ENCODE assay signal across 1 cellular context in the genomic region with DNA sequence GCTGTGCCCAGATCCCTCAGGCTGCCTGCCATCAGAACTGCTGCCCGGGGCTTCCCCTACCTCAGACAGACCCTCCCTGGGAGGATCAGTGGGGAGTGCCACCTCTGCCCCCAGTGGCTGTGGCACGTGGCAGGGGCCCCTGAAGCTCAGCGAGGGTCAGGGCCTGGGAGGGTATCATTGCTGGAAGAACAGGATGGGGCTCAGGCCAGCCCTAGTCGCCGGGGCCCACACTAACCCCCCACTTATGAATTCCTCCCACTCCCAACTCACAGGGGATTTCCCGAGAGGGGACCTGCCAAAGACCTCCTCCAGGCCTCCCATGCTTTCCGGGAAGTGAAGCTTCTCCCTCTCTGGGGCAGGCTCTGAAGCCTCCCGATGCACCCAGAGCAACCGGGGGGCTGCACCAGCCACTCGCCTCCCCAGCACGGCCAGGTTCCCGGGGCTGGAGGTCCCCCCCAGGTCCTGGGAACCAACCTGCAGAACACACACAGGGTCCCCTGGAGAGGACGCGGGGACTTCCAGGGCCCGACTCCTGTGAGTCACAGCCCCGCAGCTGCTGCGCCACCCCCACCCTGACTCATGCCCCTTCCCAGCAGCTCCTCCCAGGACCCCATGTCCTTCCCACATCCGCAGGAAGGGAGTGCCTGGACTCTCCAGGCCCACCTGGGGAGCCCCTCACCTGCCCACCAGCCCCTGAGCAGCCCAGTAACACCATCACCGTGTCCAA.
TF ChIP-seq lines count a peak whose summit lies in the region.

No MANE protein-coding gene starts in this region.

TF ChIP-seq in A549, 52 proteins besides CTCF, POLR2A, EP300 and RAD21:
- TF ChIP-seq, protein P1, sequence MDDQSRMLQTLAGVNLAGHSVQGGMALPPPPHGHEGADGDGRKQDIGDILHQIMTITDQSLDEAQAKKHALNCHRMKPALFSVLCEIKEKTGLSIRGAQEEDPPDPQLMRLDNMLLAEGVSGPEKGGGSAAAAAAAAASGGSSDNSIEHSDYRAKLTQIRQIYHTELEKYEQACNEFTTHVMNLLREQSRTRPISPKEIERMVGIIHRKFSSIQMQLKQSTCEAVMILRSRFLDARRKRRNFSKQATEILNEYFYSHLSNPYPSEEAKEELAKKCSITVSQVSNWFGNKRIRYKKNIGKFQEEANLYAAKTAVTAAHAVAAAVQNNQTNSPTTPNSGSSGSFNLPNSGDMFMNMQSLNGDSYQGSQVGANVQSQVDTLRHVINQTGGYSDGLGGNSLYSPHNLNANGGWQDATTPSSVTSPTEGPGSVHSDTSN (IDR thresholded peaks at IDR 0.05), result 0 out of 2 replicates have a peak, but pooled peaks have one; percentile 38
- TF ChIP-seq HOXA7 (CRISPR knock-in tag; IDR thresholded peaks at IDR 0.05) (peak; percentile 42; the same call in 1 of the 2 replicates), CHD2 (IDR thresholded peaks at IDR 0.05; ENCODE audit: low read length, partially characterized antibody) (peak; percentile 38), JUN (IDR thresholded peaks at IDR 0.05) (peak in 1 of 2 experiments; percentile 70; a peak in 2 of 5 replicates), KDM1A (IDR thresholded peaks at IDR 0.05; ENCODE audit: low read depth) (no peak), NR3C1 (IDR thresholded peaks at IDR 0.05) (no peak), CHD4 (IDR thresholded peaks at IDR 0.05; ENCODE audit: borderline replicate concordance) (no peak), RARB (CRISPR knock-in tag; IDR thresholded peaks at IDR 0.05) (no peak), ZNF302 (CRISPR knock-in tag; IDR thresholded peaks at IDR 0.05) (no peak), RFX5 (IDR thresholded peaks at IDR 0.05) (no peak), FOSB (CRISPR knock-in tag; IDR thresholded peaks at IDR 0.05) (no peak), EHF (CRISPR knock-in tag; IDR thresholded peaks at IDR 0.05) (no peak), ZSCAN20 (CRISPR knock-in tag; IDR thresholded peaks at IDR 0.05) (no peak), GATA3 (IDR thresholded peaks at IDR 0.05; ENCODE audit: borderline replicate concordance) (peak; percentile 36; the same call in 1 of the 2 replicates), KDM5A (IDR thresholded peaks at IDR 0.05) (no peak), MYC (IDR thresholded peaks at IDR 0.05; ENCODE audit: borderline replicate concordance, low read length) (peak; percentile 46; the same call in 1 of the 2 replicates), ESRRA (IDR thresholded peaks at IDR 0.05; ENCODE audit: borderline replicate concordance, low read length) (no peak), NPAS2 (CRISPR knock-in tag; IDR thresholded peaks at IDR 0.05; ENCODE audit: borderline replicate concordance) (no peak), JUNB (IDR thresholded peaks at IDR 0.05) (peak; percentile 49; the same call in 1 of the 2 replicates), FOSL2 (IDR thresholded peaks at IDR 0.05) (peak; percentile 70), FOSL2 (CRISPR knock-in tag; IDR thresholded peaks at IDR 0.05) (peak; percentile 97)
- TF ChIP-seq, protein P2, sequence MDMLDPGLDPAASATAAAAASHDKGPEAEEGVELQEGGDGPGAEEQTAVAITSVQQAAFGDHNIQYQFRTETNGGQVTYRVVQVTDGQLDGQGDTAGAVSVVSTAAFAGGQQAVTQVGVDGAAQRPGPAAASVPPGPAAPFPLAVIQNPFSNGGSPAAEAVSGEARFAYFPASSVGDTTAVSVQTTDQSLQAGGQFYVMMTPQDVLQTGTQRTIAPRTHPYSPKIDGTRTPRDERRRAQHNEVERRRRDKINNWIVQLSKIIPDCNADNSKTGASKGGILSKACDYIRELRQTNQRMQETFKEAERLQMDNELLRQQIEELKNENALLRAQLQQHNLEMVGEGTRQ (IDR thresholded peaks at IDR 0.05), result no peak
- TF ChIP-seq, protein P3, sequence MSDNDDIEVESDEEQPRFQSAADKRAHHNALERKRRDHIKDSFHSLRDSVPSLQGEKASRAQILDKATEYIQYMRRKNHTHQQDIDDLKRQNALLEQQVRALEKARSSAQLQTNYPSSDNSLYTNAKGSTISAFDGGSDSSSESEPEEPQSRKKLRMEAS (IDR thresholded peaks at IDR 0.05), result peak; percentile 55
- TF ChIP-seq, protein P4, sequence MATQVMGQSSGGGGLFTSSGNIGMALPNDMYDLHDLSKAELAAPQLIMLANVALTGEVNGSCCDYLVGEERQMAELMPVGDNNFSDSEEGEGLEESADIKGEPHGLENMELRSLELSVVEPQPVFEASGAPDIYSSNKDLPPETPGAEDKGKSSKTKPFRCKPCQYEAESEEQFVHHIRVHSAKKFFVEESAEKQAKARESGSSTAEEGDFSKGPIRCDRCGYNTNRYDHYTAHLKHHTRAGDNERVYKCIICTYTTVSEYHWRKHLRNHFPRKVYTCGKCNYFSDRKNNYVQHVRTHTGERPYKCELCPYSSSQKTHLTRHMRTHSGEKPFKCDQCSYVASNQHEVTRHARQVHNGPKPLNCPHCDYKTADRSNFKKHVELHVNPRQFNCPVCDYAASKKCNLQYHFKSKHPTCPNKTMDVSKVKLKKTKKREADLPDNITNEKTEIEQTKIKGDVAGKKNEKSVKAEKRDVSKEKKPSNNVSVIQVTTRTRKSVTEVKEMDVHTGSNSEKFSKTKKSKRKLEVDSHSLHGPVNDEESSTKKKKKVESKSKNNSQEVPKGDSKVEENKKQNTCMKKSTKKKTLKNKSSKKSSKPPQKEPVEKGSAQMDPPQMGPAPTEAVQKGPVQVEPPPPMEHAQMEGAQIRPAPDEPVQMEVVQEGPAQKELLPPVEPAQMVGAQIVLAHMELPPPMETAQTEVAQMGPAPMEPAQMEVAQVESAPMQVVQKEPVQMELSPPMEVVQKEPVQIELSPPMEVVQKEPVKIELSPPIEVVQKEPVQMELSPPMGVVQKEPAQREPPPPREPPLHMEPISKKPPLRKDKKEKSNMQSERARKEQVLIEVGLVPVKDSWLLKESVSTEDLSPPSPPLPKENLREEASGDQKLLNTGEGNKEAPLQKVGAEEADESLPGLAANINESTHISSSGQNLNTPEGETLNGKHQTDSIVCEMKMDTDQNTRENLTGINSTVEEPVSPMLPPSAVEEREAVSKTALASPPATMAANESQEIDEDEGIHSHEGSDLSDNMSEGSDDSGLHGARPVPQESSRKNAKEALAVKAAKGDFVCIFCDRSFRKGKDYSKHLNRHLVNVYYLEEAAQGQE (IDR thresholded peaks at IDR 0.05), result no peak
- TF ChIP-seq, protein P5, sequence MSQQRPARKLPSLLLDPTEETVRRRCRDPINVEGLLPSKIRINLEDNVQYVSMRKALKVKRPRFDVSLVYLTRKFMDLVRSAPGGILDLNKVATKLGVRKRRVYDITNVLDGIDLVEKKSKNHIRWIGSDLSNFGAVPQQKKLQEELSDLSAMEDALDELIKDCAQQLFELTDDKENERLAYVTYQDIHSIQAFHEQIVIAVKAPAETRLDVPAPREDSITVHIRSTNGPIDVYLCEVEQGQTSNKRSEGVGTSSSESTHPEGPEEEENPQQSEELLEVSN (IDR thresholded peaks at IDR 0.05; ENCODE audit: borderline replicate concordance, low read depth), result peak; percentile 31; the same call in 1 of the 2 replicates
